2 cellular contexts compared by ENCODE assay signal in genomic region chr5:141853895-141854626, GRCh38.
TF ChIP-seq lines count a peak whose summit lies in the region.

No MANE protein-coding gene starts in this region.

TF ChIP-seq in HEK293, 187 proteins besides CTCF, POLR2A, EP300 and RAD21:
- TF ChIP-seq ZNF280C (tag by site-specific recombination; IDR thresholded peaks at IDR 0.05) (no peak), EGR2 (tag by site-specific recombination; IDR thresholded peaks at IDR 0.05; ENCODE audit: low read depth) (0 out of 2 replicates have a peak, but pooled peaks have one; percentile 12)

TF ChIP-seq in HepG2, 621 proteins besides CTCF, POLR2A, EP300 and RAD21 (continued from another document):
- TF ChIP-seq ZBTB33 (CRISPR knock-in tag; IDR thresholded peaks at IDR 0.05) (peak; percentile 31; the same call in 1 of the 2 replicates), PCBP1 (IDR thresholded peaks at IDR 0.05; ENCODE audit: borderline replicate concordance, low read depth, low read length) (no peak), ZNF484 (CRISPR knock-in tag; IDR thresholded peaks at IDR 0.05; ENCODE audit: borderline replicate concordance, low read depth) (no peak), GRHL1 (CRISPR knock-in tag; conservative IDR thresholded peaks at IDR 0.05) (no peak), ZNF687 (CRISPR knock-in tag; IDR thresholded peaks at IDR 0.05) (peak; percentile 35; the same call in 1 of the 2 replicates), FOXC1 (CRISPR knock-in tag; IDR thresholded peaks at IDR 0.05; ENCODE audit: borderline replicate concordance) (no peak)
